30 cellular contexts compared by ENCODE assay signal in the genomic region with DNA sequence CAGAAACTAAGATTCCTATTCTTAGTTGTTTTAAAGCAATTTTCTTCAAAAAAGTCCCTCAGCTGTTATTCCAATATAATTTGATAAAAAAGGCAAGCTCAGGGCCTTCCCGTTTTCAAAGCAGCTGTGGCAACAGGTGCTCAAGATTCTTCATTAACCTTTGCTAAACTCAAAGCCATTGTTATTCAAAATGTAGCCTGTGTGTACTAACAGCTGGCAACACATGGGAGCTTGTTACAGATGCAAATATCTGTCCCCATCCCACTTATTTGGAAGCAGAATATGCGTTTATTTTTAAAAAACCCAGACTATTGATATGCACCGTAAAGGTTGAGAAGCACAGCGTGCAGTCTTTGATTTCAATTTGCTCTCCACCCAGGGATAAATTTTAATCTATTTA.
"Had no signal": no experiment of that assay in that cellular context is flagged by ENCODE, and none has a peak within 500 bp of the region (broad histone marks: within the 10 kb centered on the region; RNA-seq: fewer than 3 reads in every experiment).

No MANE protein-coding gene starts in this region.

- H3K36me3 Mint-ChIP-seq: activated naive CD4-positive, alpha-beta T cell treated with anti-CD3 and anti-CD28 coated beads, Interleukin-2, amount 50 U/mL, for 24 hours had no signal

- H3K27ac Mint-ChIP-seq: activated CD4-positive, alpha-beta T cell treated with anti-CD3 and anti-CD28 coated beads for 36 hours; activated CD4-positive, alpha-beta T cell treated with anti-CD3 and anti-CD28 coated beads, Interleukin-2, amount 10 ng/mL, durations not matched to agents 7 days and 5 days; activated CD8-positive, alpha-beta T cell treated with anti-CD3 and anti-CD28 coated beads, Interleukin-2, amount 10 ng/mL, durations not matched to agents 7 days and 5 days; activated naive CD4-positive, alpha-beta T cell treated with anti-CD3 and anti-CD28 coated beads, Interleukin-2, amount 50 U/mL, for 24 hours; activated T-cell treated with anti-CD3 and anti-CD28 coated beads, Interleukin-2, amount 50 U/mL, for 24 hours; activated T-helper 2 cell treated with anti-CD3 and anti-CD28 coated beads, Interferon-gamma antibody, Interleukin-2, Interleukin-4, amounts not matched to agents 10 μg/mL and 5 μg/mL and 100 μg/mL, durations not matched to agents 14 hours and 24 hours and 36 hours; T-helper 1 cell treated with Interleukin-12 subunit alpha and Interleukin-12 subunit beta and Interleukin-4 antibody, amounts not matched to agents 30 μg/mL and 1 μg/mL, for 36 hours; T-helper 2 cell treated with Interferon-gamma antibody and Interleukin-4, amounts not matched to agents 5 μg/mL and 100 μg/mL, for 36 hours had no signal

- H3K4me1 ChIP-seq: adrenal gland, body of pancreas, breast epithelium had no signal

- H3K4me3 ChIP-seq: adrenal gland, body of pancreas, breast epithelium, SK-N-MC had no signal

- H3K27me3 ChIP-seq: adrenal gland, body of pancreas, breast epithelium had no signal

- DNase-seq: activated CD4-positive, alpha-beta T cell treated with anti-CD3 and anti-CD28 coated beads for 36 hours; activated CD4-positive, alpha-beta T cell treated with anti-CD3 and anti-CD28 coated beads, Interleukin-2, amount 10 ng/mL, durations not matched to agents 7 days and 5 days; activated CD4-positive, alpha-beta T cell treated with anti-CD3 and anti-CD28 coated beads, Interleukin-2, amount 50 U/mL, for 48 hours; activated CD8-positive, alpha-beta T cell treated with anti-CD3 and anti-CD28 coated beads, Interleukin-2, amount 10 ng/mL, durations not matched to agents 7 days and 5 days; activated gamma-delta T cell; activated naive CD4-positive, alpha-beta T cell treated with Interleukin-2 at 50 U/mL for 16 hours; activated T-cell treated with anti-CD3 and anti-CD28 coated beads, Interleukin-2, amount 50 U/mL, for 24 hours; adrenal gland; body of pancreas; NCI-H1105; NCI-H1417 treated with DMSO at 0.1 percent for 48 hours; NCI-H187 treated with DMSO at 0.1 percent for 48 hours; NCI-H2081; NCI-H2171 treated with DMSO at 0.1 percent for 48 hours; NCI-H2227 treated with DMSO at 0.1 percent for 48 hours; NCI-H446 treated with DMSO at 0.1 percent for 48 hours; NCI-H524; NCI-H69; NK-92 treated with Interleukin-12 subunit alpha and Interleukin-12 subunit beta, amount 100 ng/mL, for 24 hours; OCI-M1; Right ventricle myocardium superior had no signal

- H3K27ac ChIP-seq: adrenal gland, body of pancreas, breast epithelium, SK-N-MC had no signal

- H3K9me3 ChIP-seq: adrenal gland, body of pancreas, breast epithelium had no signal

- ATAC-seq: activated CD4-positive, alpha-beta T cell treated with anti-CD3 and anti-CD28 coated beads for 36 hours; activated CD4-positive, CD25-positive, alpha-beta regulatory T cell treated with anti-CD3 and anti-CD28 coated beads, Interleukin-2, amount 50 U/mL, for 24 hours; activated CD8-positive, alpha-beta T cell treated with anti-CD3 and anti-CD28 coated beads, Interleukin-2, amount 10 ng/mL, durations not matched to agents 7 days and 5 days; body of pancreas had no signal

- H3K36me3 ChIP-seq: adrenal gland, breast epithelium had no signal

- FAIRE-seq: astrocyte, TTC549 had no signal

- H3K4me1 Mint-ChIP-seq: activated CD4-positive, alpha-beta T cell treated with anti-CD3 and anti-CD28 coated beads for 36 hours; activated CD4-positive, alpha-beta T cell treated with anti-CD3 and anti-CD28 coated beads, Interleukin-2, amount 10 ng/mL, durations not matched to agents 7 days and 5 days; activated naive CD4-positive, alpha-beta T cell treated with anti-CD3 and anti-CD28 coated beads, Interleukin-2, amount 50 U/mL, for 24 hours had no signal

- H3K9me3 Mint-ChIP-seq: activated naive CD4-positive, alpha-beta T cell treated with anti-CD3 and anti-CD28 coated beads, Interleukin-2, amount 50 U/mL, for 24 hours had no signal

- H3K27me3 Mint-ChIP-seq: activated CD4-positive, alpha-beta T cell treated with anti-CD3 and anti-CD28 coated beads for 36 hours; activated CD4-positive, alpha-beta T cell treated with anti-CD3 and anti-CD28 coated beads, Interleukin-2, amount 10 ng/mL, durations not matched to agents 7 days and 5 days; activated naive CD4-positive, alpha-beta T cell treated with anti-CD3 and anti-CD28 coated beads, Interleukin-2, amount 50 U/mL, for 24 hours; activated T-cell treated with anti-CD3 and anti-CD28 coated beads, Interleukin-2, amount 50 U/mL, for 24 hours had no signal

- H3K4me3 Mint-ChIP-seq: activated CD4-positive, alpha-beta T cell treated with anti-CD3 and anti-CD28 coated beads for 36 hours; activated CD4-positive, alpha-beta T cell treated with anti-CD3 and anti-CD28 coated beads, Interleukin-2, amount 10 ng/mL, durations not matched to agents 7 days and 5 days; activated CD8-positive, alpha-beta T cell treated with anti-CD3 and anti-CD28 coated beads, Interleukin-2, amount 10 ng/mL, durations not matched to agents 7 days and 5 days; activated naive CD4-positive, alpha-beta T cell treated with anti-CD3 and anti-CD28 coated beads, Interleukin-2, amount 50 U/mL, for 24 hours; activated T-cell treated with anti-CD3 and anti-CD28 coated beads, Interleukin-2, amount 50 U/mL, for 24 hours; T-helper 1 cell treated with Interleukin-12 subunit alpha and Interleukin-12 subunit beta and Interleukin-4 antibody, amounts not matched to agents 30 μg/mL and 1 μg/mL, for 36 hours; T-helper 2 cell treated with Interferon-gamma antibody and Interleukin-4, amounts not matched to agents 5 μg/mL and 100 μg/mL, for 36 hours had no signal
